ENCODE assay signal across 1 cellular context in the genomic region with DNA sequence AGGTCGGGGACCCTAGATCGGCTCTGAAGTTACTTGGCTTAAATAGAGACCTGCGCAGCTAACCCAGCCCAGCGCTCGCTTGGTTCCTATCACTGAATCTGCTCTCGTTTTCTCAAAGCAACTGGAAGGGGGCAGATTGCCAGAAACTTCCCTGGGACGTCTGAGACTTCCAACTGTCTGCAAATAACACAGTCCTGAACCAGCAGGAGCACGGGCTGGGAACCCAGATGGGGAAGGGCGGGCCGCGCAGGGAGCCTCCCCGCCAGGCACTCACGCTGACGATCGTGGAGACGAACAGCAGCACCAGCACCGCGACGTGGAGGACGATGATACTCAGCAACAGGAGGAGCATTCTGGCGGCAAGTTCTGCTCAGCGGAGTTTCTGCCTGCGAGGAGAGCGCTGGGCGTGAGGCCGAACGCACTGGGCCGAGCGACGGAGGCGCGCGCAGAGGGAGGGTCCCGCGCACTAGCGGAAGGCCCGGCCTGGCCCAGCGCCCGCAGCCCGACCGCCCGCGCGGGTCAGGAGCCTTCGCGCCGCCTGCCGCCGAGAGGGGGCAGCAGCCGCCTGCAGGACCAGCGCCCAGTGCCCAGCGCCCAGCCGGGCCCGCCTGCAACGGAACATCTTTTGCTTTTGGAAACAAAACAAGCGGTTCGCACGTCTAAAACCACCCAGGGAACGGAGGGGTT.
TF ChIP-seq lines count a peak whose summit lies in the region.

No MANE protein-coding gene starts in this region.

TF ChIP-seq in SK-N-SH, 30 proteins besides CTCF, POLR2A, EP300 and RAD21 (continued from another document):
- TF ChIP-seq ZBTB33 (IDR thresholded peaks at IDR 0.05; ENCODE audit: borderline replicate concordance, low read depth), result no peak
- TF ChIP-seq MEF2A (IDR thresholded peaks at IDR 0.05; ENCODE audit: borderline replicate concordance, low read depth), result no peak
- TF ChIP-seq NFIC (IDR thresholded peaks at IDR 0.05; ENCODE audit: borderline replicate concordance), result peak; percentile 33
- no peak for TF ChIP-seq TEAD4 (IDR thresholded peaks at IDR 0.05; ENCODE audit: borderline replicate concordance, insufficient read depth)
- peak; percentile 29 for TF ChIP-seq TCF12 (IDR thresholded peaks at IDR 0.05)
- TF ChIP-seq SMC3 (IDR thresholded peaks at IDR 0.05; ENCODE audit: low read depth, low read length), result peak; percentile 93
- no peak for TF ChIP-seq YY1 (IDR thresholded peaks at IDR 0.05; ENCODE audit: low read depth)
- peak; percentile 58; the same call in 1 of the 2 replicates for TF ChIP-seq TAF1 (IDR thresholded peaks at IDR 0.05; ENCODE audit: borderline replicate concordance, low read depth, low read length)
- TF ChIP-seq MAX (IDR thresholded peaks at IDR 0.05; ENCODE audit: low read depth), result peak; percentile 75
TF ChIP-seq in SK-N-SH: peak in this region for 7.
